Comparison of ENCODE assay signal across 24 cellular contexts in the genomic region with DNA sequence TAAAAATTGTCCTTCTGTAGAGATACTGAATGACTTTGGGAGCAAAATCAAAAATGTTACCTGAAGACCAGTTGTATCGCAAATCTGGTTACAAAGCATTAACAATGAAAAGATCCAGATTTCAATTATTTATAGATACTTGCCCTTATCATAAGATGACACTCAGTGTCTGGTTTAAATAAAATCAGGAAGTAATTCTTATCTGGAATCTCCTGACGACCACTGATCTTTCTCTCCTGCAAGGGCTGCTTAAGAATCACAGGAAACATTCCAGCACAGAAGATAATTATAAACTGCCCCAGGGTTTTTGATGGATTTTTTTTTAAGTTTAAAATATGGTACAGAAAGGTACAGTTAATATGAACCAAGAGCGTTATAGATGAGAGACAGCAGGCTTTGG.
"Had no signal": no experiment of that assay in that cellular context is flagged by ENCODE, and none has a peak within 500 bp of the region (broad histone marks: within the 10 kb centered on the region; RNA-seq: fewer than 3 reads in every experiment).

No MANE protein-coding gene starts in this region.

- H3K4me2 ChIP-seq: neural progenitor cell had no signal

- H3K4me1 ChIP-seq: parathyroid adenoma, psoas muscle, right lobe of liver, sigmoid colon, stomach, thyroid gland, transverse colon, upper lobe of right lung, uterus had no signal

- H3K27ac ChIP-seq: neural progenitor cell, ovary, parathyroid adenoma, psoas muscle, right lobe of liver, sigmoid colon, stomach, thoracic aorta, thyroid gland, transverse colon, upper lobe of right lung, uterus had no signal

- H3K4me3 ChIP-seq: neural progenitor cell, ovary, psoas muscle, right lobe of liver, sigmoid colon, stomach, thoracic aorta, thyroid gland, transverse colon, upper lobe of right lung, uterus had no signal

- H3K79me2 ChIP-seq: parathyroid adenoma had no signal

- H2AFZ ChIP-seq: neural progenitor cell, parathyroid adenoma had no signal

- H3K36me3 ChIP-seq: neural progenitor cell, ovary, right lobe of liver, sigmoid colon, stomach, thoracic aorta, thyroid gland, transverse colon, upper lobe of right lung, uterus had no signal

- H3K9ac ChIP-seq: neural progenitor cell, parathyroid adenoma had no signal

- DNase-seq: natural killer cell; occipital lobe; ovary; posterior cingulate gyrus; psoas muscle; right cardiac atrium; right lobe of liver; sigmoid colon; small intestine; stimulated activated CD4-positive, alpha-beta T cell treated with anti-CD3 and anti-CD28 coated beads, Interleukin-15, amount 100 ng/mL, for 24 hours; stimulated activated CD4-positive, alpha-beta T cell treated with anti-CD3 and anti-CD28 coated beads, Interleukin-2, amount 100 ng/mL, for 24 hours; stimulated activated CD4-positive, alpha-beta T cell treated with anti-CD3 and anti-CD28 coated beads, Interleukin-2, amount 100 ng/mL, for 48 hours; stimulated activated CD4-positive, alpha-beta T cell treated with anti-CD3 and anti-CD28 coated beads, Interleukin-4, amount 100 ng/mL, for 24 hours; stimulated activated naive B cell treated with anti-CD40 and anti-IgM and Interleukin-4, amounts not matched to agents 10 μg/mL and 1 μg/mL and 100 μg/mL, for 72 hours; stimulated activated naive CD4-positive, alpha-beta T cell treated with Interleukin-2 at 50 U/mL for 16 hours; stomach; thyroid gland; transverse colon; upper lobe of right lung; uterus had no signal

- H3K27me3 ChIP-seq: neural progenitor cell, ovary, right lobe of liver, sigmoid colon, stomach, thyroid gland, transverse colon, upper lobe of right lung, uterus had no signal

- H3K9me3 ChIP-seq: ovary, psoas muscle, right lobe of liver, sigmoid colon, stomach, thoracic aorta, thyroid gland, transverse colon, upper lobe of right lung, uterus had no signal

- ATAC-seq: natural killer cell; psoas muscle; right cardiac atrium; right lobe of liver; stimulated activated effector memory CD8-positive, alpha-beta T cell treated with anti-CD3 and anti-CD28 coated beads, Interleukin-12 subunit alpha, Interleukin-12 subunit beta, amount 100 ng/mL, for 72 hours; stimulated activated naive B cell treated with anti-CD40 and anti-IgM and Interleukin-4, amounts not matched to agents 10 μg/mL and 1 μg/mL and 100 μg/mL, for 72 hours; upper lobe of right lung had no signal
